Comparison of ENCODE assay signal across 25 cellular contexts in genomic region chr9:136585531-136586120, GRCh38.
"Had no signal": no experiment of that assay in that cellular context is flagged by ENCODE, and none has a peak within 500 bp of the region (broad histone marks: within the 10 kb centered on the region; RNA-seq: fewer than 3 reads in every experiment).

No MANE protein-coding gene starts in this region.

- DNase-seq: effector CD4-positive, alpha-beta T cell; endodermal cell; erythroblast; foreskin keratinocyte; immature natural killer cell; left colon; mammary epithelial cell; natural killer cell; retina; sigmoid colon; stimulated activated CD4-positive, alpha-beta T cell treated with anti-CD3 and anti-CD28 coated beads, Interleukin-12 subunit alpha, Interleukin-12 subunit beta, amount 100 ng/mL, for 4 hours; stimulated activated CD4-positive, alpha-beta T cell treated with anti-CD3 and anti-CD28 coated beads, Interleukin-2, amount 100 ng/mL, for 48 hours; stimulated activated CD8-positive, alpha-beta memory T cell treated with anti-CD3 and anti-CD28 coated beads, Interleukin-4, amount 100 ng/mL, for 48 hours; stimulated activated naive CD8-positive, alpha-beta T cell treated with anti-CD3 and anti-CD28 coated beads, Interleukin-15, Interleukin-2, amounts not matched to agents 100 U/mL and 50 U/mL, for 24 hours; upper lobe of right lung had no signal

- H3K4me3 Mint-ChIP-seq: endodermal cell; immature natural killer cell; mesothelial cell of epicardium; natural killer cell; stimulated activated effector memory CD8-positive, alpha-beta T cell treated with anti-CD3 and anti-CD28 coated beads, Interleukin-12 subunit alpha, Interleukin-12 subunit beta, amount 100 ng/mL, for 72 hours had no signal

- H3K36me3 ChIP-seq: sigmoid colon, suprapubic skin, thyroid gland, upper lobe of right lung, vagina had no signal

- H3K36me3 Mint-ChIP-seq: immature natural killer cell; mesothelial cell of epicardium; natural killer cell; stimulated activated effector memory CD8-positive, alpha-beta T cell treated with anti-CD3 and anti-CD28 coated beads, Interleukin-12 subunit alpha, Interleukin-12 subunit beta, amount 100 ng/mL, for 72 hours had no signal

- H3K9me3 Mint-ChIP-seq: endodermal cell; immature natural killer cell; mesothelial cell of epicardium; natural killer cell; stimulated activated effector memory CD8-positive, alpha-beta T cell treated with anti-CD3 and anti-CD28 coated beads, Interleukin-12 subunit alpha, Interleukin-12 subunit beta, amount 100 ng/mL, for 72 hours had no signal

- H3K4me1 ChIP-seq: foreskin keratinocyte had no signal

- FAIRE-seq: endothelial cell of umbilical vein, keratinocyte had no signal

- H3K27me3 ChIP-seq: suprapubic skin, thyroid gland, upper lobe of right lung, vagina had no signal

- H3K4me3 ChIP-seq: coronary artery, psoas muscle, sigmoid colon, skin epidermis, suprapubic skin, thyroid gland, upper lobe of right lung, vagina had no signal

- H3K27ac Mint-ChIP-seq: endodermal cell; immature natural killer cell; mesothelial cell of epicardium; natural killer cell; stimulated activated effector memory CD8-positive, alpha-beta T cell treated with anti-CD3 and anti-CD28 coated beads, Interleukin-12 subunit alpha, Interleukin-12 subunit beta, amount 100 ng/mL, for 72 hours had no signal

- H3K9me3 ChIP-seq: psoas muscle, sigmoid colon, suprapubic skin, thyroid gland, upper lobe of right lung, vagina had no signal

- ATAC-seq: natural killer cell; psoas muscle; stimulated activated effector memory CD8-positive, alpha-beta T cell treated with anti-CD3 and anti-CD28 coated beads, Interleukin-12 subunit alpha, Interleukin-12 subunit beta, amount 100 ng/mL, for 72 hours; stimulated activated naive CD8-positive, alpha-beta T cell treated with anti-CD3 and anti-CD28 coated beads, Interleukin-15, Interleukin-2, amounts not matched to agents 100 U/mL and 50 U/mL, for 24 hours; upper lobe of right lung had no signal

- H3K27ac ChIP-seq: coronary artery, foreskin keratinocyte, psoas muscle, sigmoid colon, skin epidermis, suprapubic skin, thyroid gland, upper lobe of right lung, vagina had no signal
